ENCODE assay signal across 9 cellular contexts in genomic region chr19:35828694-35829301, GRCh38. TPM values are rescaled to one million over a fixed set of nuclear protein-coding genes. Genes with fewer than 3 reads are reported as not detected.
A peak's percentile ranks its signal among the peaks of the same experiment; 100 is the strongest.
DNase-seq lines count a peak whose midpoint lies in the region; ATAC-seq, FAIRE-seq and TF ChIP-seq lines count a peak whose summit lies in the region.
"Had no signal": no experiment of that assay in that cellular context is flagged by ENCODE, and none has a peak within 500 bp of the region (broad histone marks: within the 10 kb centered on the region; RNA-seq: fewer than 3 reads in every experiment).

No MANE protein-coding gene starts in this region.

- intact Hi-C loops in activated B cell treated with CpG ODN at 0.5 μM for 24 hours (cut with micrococcal nuclease), result no loop called here

- no peaks in the 10 kb centered on the region for H3K36me3 Mint-ChIP-seq in activated B cell treated with CpG ODN at 0.5 μM for 24 hours (ENCODE audit: low read depth)
- no peaks in the 10 kb centered on the region for H3K36me3 Mint-ChIP-seq in effector memory CD8-positive, alpha-beta T cell (ENCODE audit: insufficient read depth)

- no peaks in the 10 kb centered on the region for H3K4me1 Mint-ChIP-seq in activated B cell treated with CpG ODN at 0.5 μM for 24 hours
- H3K4me1 Mint-ChIP-seq in effector memory CD8-positive, alpha-beta T cell (ENCODE audit: low read depth in 2 of 2), result no peaks in the 10 kb centered on the region

- no peak overlapping the region for H3K4me3 Mint-ChIP-seq in activated B cell treated with CpG ODN at 0.5 μM for 24 hours
- no peak overlapping the region for H3K4me3 Mint-ChIP-seq in effector memory CD8-positive, alpha-beta T cell

- DNase-seq in DMS 273 (lab: John Stamatoyannopoulos, UW; ENCODE audit: unreplicated experiment) (peak; percentile 51), DMS 273 treated with DMSO at 0.1 percent for 48 hours (lab: John Stamatoyannopoulos, UW) (no peak), activated B cell treated with CpG ODN at 0.5 μM for 24 hours (no peak), mucosa of gallbladder (ENCODE audit: low spot score) (peak; percentile 65), urothelium cell line (ENCODE audit: low spot score) (peak; percentile 78), GDM1 (lab: John Stamatoyannopoulos, UW) (no peak)
- peak; percentile 26 to 31 (median 29) for DNase-seq in effector memory CD8-positive, alpha-beta T cell

- H3K9me3 Mint-ChIP-seq in activated B cell treated with CpG ODN at 0.5 μM for 24 hours, result no peaks in the 10 kb centered on the region
- H3K9me3 Mint-ChIP-seq in effector memory CD8-positive, alpha-beta T cell, result no peaks in the 10 kb centered on the region

- H3K27me3 Mint-ChIP-seq in activated B cell treated with CpG ODN at 0.5 μM for 24 hours, result peaks cover 29% of the 10 kb centered on the region
- peaks cover 28 to 66% of the 10 kb centered on the region in 2 donors for H3K27me3 Mint-ChIP-seq in effector memory CD8-positive, alpha-beta T cell

- H3K27ac Mint-ChIP-seq in activated B cell treated with CpG ODN at 0.5 μM for 24 hours, result no peak overlapping the region
- H3K27ac Mint-ChIP-seq in effector memory CD8-positive, alpha-beta T cell, result no peak overlapping the region

- CTCF ChIA-PET in activated B cell treated with CpG ODN at 0.5 μM for 24 hours (lab: Charles Lee), result no interaction called here

- TF ChIP-seq CTCF in activated B cell treated with CpG ODN at 0.5 μM for 24 hours (IDR thresholded peaks at IDR 0.05), result no peak

- POLR2A ChIA-PET in activated B cell treated with CpG ODN at 0.5 μM for 24 hours (lab: Charles Lee), result no interaction called here

- peak; percentile 65 for FAIRE-seq in urothelium cell line (lab: Jason Lieb, UNC)

- ATAC-seq in activated B cell treated with CpG ODN at 0.5 μM for 24 hours (ENCODE audit: low read depth) (peak; percentile 37), GM21825 (IDR thresholded peaks at IDR 0.05; ENCODE audit: unreplicated experiment) (no peak)
- ATAC-seq in effector memory CD8-positive, alpha-beta T cell (replicated peaks), result peak; percentile 37

RNA-seq across cellular contexts. Expression of gene PRODH2, which starts 16.2 kb away (rescaled TPM):
- total RNA-seq in activated B cell treated with CpG ODN at 0.5 μM for 24 hours (not detected in 2 replicates), mucosa of gallbladder (0.46 TPM)
- total RNA-seq: Peyer's patch had no signal

RNA-seq across cellular contexts. Expression of gene NPHS1, which starts 23.5 kb away (rescaled TPM):
- total RNA-seq in activated B cell treated with CpG ODN at 0.5 μM for 24 hours (0.18 TPM in 1 of 2 replicates, not detected in the other), mucosa of gallbladder (0.06 TPM)
- total RNA-seq: Peyer's patch had no signal

RNA-seq across cellular contexts. Expression of gene KIRREL2, which starts 27.9 kb away (rescaled TPM):
- total RNA-seq in activated B cell treated with CpG ODN at 0.5 μM for 24 hours (not detected in 2 replicates), mucosa of gallbladder (0.12 TPM)

RNA-seq across cellular contexts. Expression of gene APLP1, which starts 39.6 kb away (rescaled TPM):
- total RNA-seq in activated B cell treated with CpG ODN at 0.5 μM for 24 hours (not detected in 2 replicates), mucosa of gallbladder (85.6 TPM)

RNA-seq across cellular contexts. Expression of gene ARHGAP33, which starts 53.4 kb away (rescaled TPM):
- total RNA-seq in activated B cell treated with CpG ODN at 0.5 μM for 24 hours (9.3 and 15.0 TPM in 2 replicates), mucosa of gallbladder (20.1 TPM)

Comparison
In these comparisons a context has a peak if more than half of its experiments do, and no peak if none do; other contexts are left out.
1. DNase-seq: peak in DMS 273 (single experiment), effector memory CD8-positive, alpha-beta T cell (3 of 3), mucosa of gallbladder (single experiment) and urothelium cell line (single experiment); none in DMS 273 treated with DMSO at 0.1 percent for 48 hours (single experiment), activated B cell treated with CpG ODN at 0.5 μM for 24 hours (single experiment) and GDM1 (single experiment).